Comparison of ENCODE assay signal across 9 cellular contexts in genomic region chr17:2347805-2348685, GRCh38. TPM values are rescaled to one million over a fixed set of nuclear protein-coding genes. Genes with fewer than 3 reads are reported as not detected.
DNase-seq lines count a peak whose midpoint lies in the region; ATAC-seq and TF ChIP-seq lines count a peak whose summit lies in the region.
"Had no signal": no experiment of that assay in that cellular context is flagged by ENCODE, and none has a peak within 500 bp of the region (broad histone marks: within the 10 kb centered on the region; RNA-seq: fewer than 3 reads in every experiment).

No MANE protein-coding gene starts in this region.

- no peaks in the 10 kb centered on the region for H3K27me3 Mint-ChIP-seq in progenitor cell of endocrine pancreas
- H3K27me3 Mint-ChIP-seq: B cell had no signal

- TF ChIP-seq CTCF in RWPE2 (IDR thresholded peaks at IDR 0.05; ENCODE audit: poor library complexity, severe bottlenecking) (no peak), progenitor cell of endocrine pancreas (IDR thresholded peaks at IDR 0.05; ENCODE audit: unreplicated experiment) (no peak)

- DNase-seq in activated effector memory CD4-positive, alpha-beta T cell treated with anti-CD3 and anti-CD28 coated beads, Interleukin-2, amount 50 U/mL, for 16 hours = peak; percentile 31
- DNase-seq in activated effector memory CD4-positive, alpha-beta T cell treated with Interleukin-2 at 50 U/mL for 16 hours = no peak
- DNase-seq in RWPE2 (ENCODE audit: low spot score) = no peak
- peak; percentile 79 for DNase-seq in glomerular visceral epithelial cell (ENCODE audit: extremely low spot score)
- no peak for DNase-seq in progenitor cell of endocrine pancreas (ENCODE audit: low spot score, unreplicated experiment)
- DNase-seq in NOMO-1 (lab: John Stamatoyannopoulos, UW; ENCODE audit: unreplicated experiment in 2 of 2) = no peak

- H3K27me3 ChIP-seq in RWPE2 (ENCODE audit: insufficient read depth, poor library complexity, severe bottlenecking) = no peaks in the 10 kb centered on the region

- no peaks in the 10 kb centered on the region for H3K9me3 Mint-ChIP-seq in progenitor cell of endocrine pancreas (ENCODE audit: low read depth)

- peak; percentile 95 for ATAC-seq in RWPE2 (ENCODE audit: low read depth)
- no peak for ATAC-seq in GM18858 (IDR thresholded peaks at IDR 0.05; ENCODE audit: unreplicated experiment)
- no peak for ATAC-seq in GM19035 (IDR thresholded peaks at IDR 0.05; ENCODE audit: unreplicated experiment)

- no peaks in the 10 kb centered on the region for H3K9me3 ChIP-seq in RWPE2 (ENCODE audit: severe bottlenecking)

- H3K4me1 Mint-ChIP-seq in progenitor cell of endocrine pancreas (ENCODE audit: low read depth) = peaks cover 11% of the 10 kb centered on the region

- H3K4me3 ChIP-seq in RWPE2 (ENCODE audit: severe bottlenecking) = no peak overlapping the region

- peak overlapping the region; percentile 4 for H3K27ac ChIP-seq in RWPE2 (ENCODE audit: poor library complexity, severe bottlenecking)

- peak overlapping the region; percentile 19 for H3K4me3 Mint-ChIP-seq in progenitor cell of endocrine pancreas (ENCODE audit: low read depth)
- H3K4me3 Mint-ChIP-seq: B cell had no signal

- peaks cover 3% of the 10 kb centered on the region for H3K36me3 Mint-ChIP-seq in progenitor cell of endocrine pancreas (ENCODE audit: insufficient read depth)

- H3K27ac Mint-ChIP-seq in progenitor cell of endocrine pancreas = peak overlapping the region; percentile 94
- H3K27ac Mint-ChIP-seq: B cell had no signal

- peaks cover 15% of the 10 kb centered on the region; the same call in 1 of the 2 replicates for H3K36me3 ChIP-seq in RWPE2 (ENCODE audit: low read depth)

- H3K4me1 ChIP-seq in RWPE2 (ENCODE audit: insufficient read depth, poor library complexity, severe bottlenecking) = peaks cover 8% of the 10 kb centered on the region

RNA-seq across cellular contexts. Expression of gene SGSM2, which starts 10.7 kb away (rescaled TPM):
- total RNA-seq in progenitor cell of endocrine pancreas = 117 and 127 TPM in 2 replicates

RNA-seq across cellular contexts. Expression of gene TSR1, which starts 11.8 kb away (rescaled TPM):
- total RNA-seq in progenitor cell of endocrine pancreas = 33.5 and 36.2 TPM in 2 replicates

RNA-seq across cellular contexts. Expression of gene SRR, which starts 44.3 kb away (rescaled TPM):
- total RNA-seq in progenitor cell of endocrine pancreas = 15.2 and 16.5 TPM in 2 replicates

RNA-seq across cellular contexts. Expression of gene SMG6, which starts 44.5 kb away (rescaled TPM):
- total RNA-seq in progenitor cell of endocrine pancreas = 44.5 and 47.7 TPM in 2 replicates

RNA-seq across cellular contexts. Expression of gene MNT, which starts 52.8 kb away (rescaled TPM):
- 32.1 and 35.5 TPM in 2 replicates for total RNA-seq in progenitor cell of endocrine pancreas

Comparison
In these comparisons a context has a peak if more than half of its experiments do, and no peak if none do; other contexts are left out.
1. DNase-seq: peak in activated effector memory CD4-positive, alpha-beta T cell treated with anti-CD3 and anti-CD28 coated beads, Interleukin-2, amount 50 U/mL, for 16 hours (single experiment) and glomerular visceral epithelial cell (single experiment); none in activated effector memory CD4-positive, alpha-beta T cell treated with Interleukin-2 at 50 U/mL for 16 hours (single experiment), RWPE2 (single experiment), progenitor cell of endocrine pancreas (single experiment) and NOMO-1 (0 of 2).